ENCODE assay signal across 9 cellular contexts in genomic region chr9:111839387-111839786, GRCh38. TPM values are rescaled to one million over a fixed set of nuclear protein-coding genes. Genes with fewer than 3 reads are reported as not detected.
A peak's percentile ranks its signal among the peaks of the same experiment; 100 is the strongest.
DNase-seq lines count a peak whose midpoint lies in the region; ATAC-seq and TF ChIP-seq lines count a peak whose summit lies in the region.
"Had no signal": no experiment of that assay in that cellular context is flagged by ENCODE, and none has a peak within 500 bp of the region (broad histone marks: within the 10 kb centered on the region; RNA-seq: fewer than 3 reads in every experiment).

No MANE protein-coding gene starts in this region.

- no peak for TF ChIP-seq CTCF in AG04450 (IDR thresholded peaks at IDR 0.05; ENCODE audit: low read depth, low read length)
- no peak for TF ChIP-seq CTCF in WERI-Rb-1 (IDR thresholded peaks at IDR 0.05; ENCODE audit: low read depth, low read length)

- POLR2A ChIA-PET in AG04450 (lab: Yijun Ruan, JAX): no interaction called here

- no peaks in the 10 kb centered on the region for H3K9me3 ChIP-seq in AG04450 (ENCODE audit: control insufficient read depth, insufficient read depth, low read length)
- no peaks in the 10 kb centered on the region for H3K9me3 ChIP-seq in WERI-Rb-1 (ENCODE audit: severe bottlenecking)

- H3K27ac ChIP-seq in AG04450 (ENCODE audit: low read depth, low read length): peak overlapping the region; percentile 63
- no peak overlapping the region for H3K27ac ChIP-seq in WERI-Rb-1

- H3K4me3 ChIP-seq in AG04450 (ENCODE audit: low read depth, low read length): no peak overlapping the region
- H3K4me3 ChIP-seq in WERI-Rb-1 (ENCODE audit: low read depth, low read length): no peak overlapping the region

- ATAC-seq in GM18867 (IDR thresholded peaks at IDR 0.05; ENCODE audit: unreplicated experiment): peak; percentile 57
- ATAC-seq in HG03432 (IDR thresholded peaks at IDR 0.05; ENCODE audit: unreplicated experiment): peak; percentile 79

- H3K36me3 ChIP-seq in WERI-Rb-1: no peaks in the 10 kb centered on the region

- CTCF ChIA-PET in AG04450 (lab: Charles Lee): no interaction called here

- DNase-seq in AG04450 (ENCODE audit: low read depth, low spot score) (no peak), fibroblast of gingiva (ENCODE audit: low read depth) (peak; percentile 53), foreskin melanocyte (no peak), amniotic stem cell (lab: John Stamatoyannopoulos, UW) (no peak), WERI-Rb-1 (no peak)
- no peak for DNase-seq in stimulated activated CD4-positive, alpha-beta T cell treated with anti-CD3 and anti-CD28 coated beads, Interleukin-1b, Interleukin-23, amount 100 ng/mL, for 48 hours
- DNase-seq: NCI-H1105 treated with DMSO at 0.1 percent for 48 hours had no signal

- no peaks in the 10 kb centered on the region for H3K27me3 ChIP-seq in AG04450 (ENCODE audit: control insufficient read depth, insufficient read depth, low read length)
- no peaks in the 10 kb centered on the region for H3K27me3 ChIP-seq in WERI-Rb-1 (ENCODE audit: insufficient read depth, low read depth, severe bottlenecking)

RNA-seq across cellular contexts. Expression of gene SHOC1, which starts 44.6 kb away (rescaled TPM):
- polyA plus RNA-seq in AG04450 (2011; rRNA removed): 0.07 and 0.15 TPM in 2 replicates
- 0.04 TPM in 1 of 2 replicates, not detected in the other for polyA minus RNA-seq in AG04450 (2011; rRNA and poly(A)+ RNA removed)

RNA-seq across cellular contexts. Expression of gene UGCG, which starts 57.2 kb away (rescaled TPM):
- polyA plus RNA-seq in AG04450 (2011; rRNA removed): 103 and 149 TPM in 2 replicates
- 91.2 and 116 TPM in 2 replicates for polyA minus RNA-seq in AG04450 (2011; rRNA and poly(A)+ RNA removed)
